Comparison of ENCODE assay signal across 8 cellular contexts in genomic region chr14:18967134-18967533, GRCh38. TPM values are rescaled to one million over a fixed set of nuclear protein-coding genes. Genes with fewer than 3 reads are reported as not detected.
"Had no signal": no experiment of that assay in that cellular context is flagged by ENCODE, and none has a peak within 500 bp of the region (broad histone marks: within the 10 kb centered on the region; RNA-seq: fewer than 3 reads in every experiment).

POTEM (plus strand) TSS chr14:18967434; CDS start chr14:18967486, 52 bp downstream.

RNA-seq across cellular contexts. Expression of gene POTEM, which starts in this region (rescaled TPM):
- total RNA-seq: PC-3, PC-9, Peyer's patch, Right ventricle myocardium inferior, Right ventricle myocardium superior, RPMI7951, SJCRH30, SJSA1 had no signal
